Comparison of ENCODE assay signal across 9 cellular contexts in genomic region chr10:80457554-80458262, GRCh38. TPM values are rescaled to one million over a fixed set of nuclear protein-coding genes. Genes with fewer than 3 reads are reported as not detected.
DNase-seq lines count a peak whose midpoint lies in the region; ATAC-seq and TF ChIP-seq lines count a peak whose summit lies in the region.
"Had no signal": no experiment of that assay in that cellular context is flagged by ENCODE, and none has a peak within 500 bp of the region (broad histone marks: within the 10 kb centered on the region; RNA-seq: fewer than 3 reads in every experiment).

No MANE protein-coding gene starts in this region.

- no peaks in the 10 kb centered on the region for H3K9me3 Mint-ChIP-seq in natural killer cell treated with Interleukin-12 subunit alpha and Interleukin-12 subunit beta and Interleukin-15 and Interleukin-18, amount 100 ng/mL, for 72 hours

- ATAC-seq in natural killer cell treated with Interleukin-12 subunit alpha and Interleukin-12 subunit beta and Interleukin-15 and Interleukin-18, amount 100 ng/mL, for 72 hours, result no peak
- ATAC-seq in GM21390 (IDR thresholded peaks at IDR 0.05; ENCODE audit: unreplicated experiment), result no peak

- peaks cover 74 to 84% (median 78%) of the 10 kb centered on the region in 11 experiments for H4K20me1 ChIP-seq in BLaER1 treated with 17β-estradiol and CSF1 and Interleukin-3, amounts not matched to agents 10 nM and 100 nM

- no peaks in the 10 kb centered on the region for H3K27me3 Mint-ChIP-seq in natural killer cell treated with Interleukin-12 subunit alpha and Interleukin-12 subunit beta and Interleukin-15 and Interleukin-18, amount 100 ng/mL, for 72 hours

- peak overlapping the region; percentile 93 to 100 (median 99) for H3K4me2 ChIP-seq in BLaER1 treated with 17β-estradiol and CSF1 and Interleukin-3, amounts not matched to agents 10 nM and 100 nM

- peaks cover 0 to 65% (median 25%) of the 10 kb centered on the region in 11 experiments; a peak in 16 of 22 replicates for H3K36me3 ChIP-seq in BLaER1 treated with 17β-estradiol and CSF1 and Interleukin-3, amounts not matched to agents 10 nM and 100 nM
- no peaks in the 10 kb centered on the region for H3K36me3 ChIP-seq in breast epithelium

- peaks cover 0 to 1% (median 0%) of the 10 kb centered on the region in 11 experiments; a peak in 2 of 22 replicates for H3K9me3 ChIP-seq in BLaER1 treated with 17β-estradiol and CSF1 and Interleukin-3, amounts not matched to agents 10 nM and 100 nM (replicated peaks in 1 of 11)
- no peaks in the 10 kb centered on the region for H3K9me3 ChIP-seq in breast epithelium
- H3K9me3 ChIP-seq: SJSA1 had no signal

- intact Hi-C loops in breast epithelium (cut with DNase I; ENCODE audit: low total_unique reads), result no loop called here

- no peak for TF ChIP-seq CTCF in breast epithelium (IDR thresholded peaks at IDR 0.05)

- peaks cover 68 to 77% of the 10 kb centered on the region in 2 donors for H3K4me1 Mint-ChIP-seq in natural killer cell treated with Interleukin-12 subunit alpha and Interleukin-12 subunit beta and Interleukin-15 and Interleukin-18, amount 100 ng/mL, for 72 hours (ENCODE audit: low read depth in 2 of 2)

- peak; percentile 55 for DNase-seq in HT-29 (ENCODE audit: low spot score)
- DNase-seq in breast epithelium (ENCODE audit: low spot score in 2 of 2), result no peak
- no peak for DNase-seq in natural killer cell treated with Interleukin-12 subunit alpha and Interleukin-12 subunit beta and Interleukin-15 and Interleukin-18, amount 100 ng/mL, for 72 hours (ENCODE audit: low spot score)
- no peak for DNase-seq in NCI-H146 treated with DMSO at 0.1 percent for 48 hours (lab: John Stamatoyannopoulos, UW; ENCODE audit: unreplicated experiment)
- no peak for DNase-seq in NCI-H774 (lab: John Stamatoyannopoulos, UW)
- no peak for DNase-seq in pons (ENCODE audit: low spot score)

- H3K4me1 ChIP-seq in BLaER1 treated with 17β-estradiol and CSF1 and Interleukin-3, amounts not matched to agents 10 nM and 100 nM, result peaks cover 62 to 83% (median 76%) of the 10 kb centered on the region in 10 experiments
- peaks cover 33 to 60% of the 10 kb centered on the region in 2 donors for H3K4me1 ChIP-seq in breast epithelium

- H3K36me3 Mint-ChIP-seq in natural killer cell treated with Interleukin-12 subunit alpha and Interleukin-12 subunit beta and Interleukin-15 and Interleukin-18, amount 100 ng/mL, for 72 hours, result no peaks in the 10 kb centered on the region

- H3K4me3 Mint-ChIP-seq in natural killer cell treated with Interleukin-12 subunit alpha and Interleukin-12 subunit beta and Interleukin-15 and Interleukin-18, amount 100 ng/mL, for 72 hours, result peak overlapping the region; percentile 97

- H3K27me3 ChIP-seq in BLaER1 treated with 17β-estradiol and CSF1 and Interleukin-3, amounts not matched to agents 10 nM and 100 nM, result no peaks in the 10 kb centered on the region
- H3K27me3 ChIP-seq in breast epithelium, result no peaks in the 10 kb centered on the region
- H3K27me3 ChIP-seq: SJSA1 had no signal

- no peak for TF ChIP-seq POLR2A in breast epithelium (IDR thresholded peaks at IDR 0.05)

- peak overlapping the region; percentile 95 to 98 for H3K27ac Mint-ChIP-seq in natural killer cell treated with Interleukin-12 subunit alpha and Interleukin-12 subunit beta and Interleukin-15 and Interleukin-18, amount 100 ng/mL, for 72 hours

- peak overlapping the region; percentile 29 to 100 (median 100) for H3K4me3 ChIP-seq in BLaER1 treated with 17β-estradiol and CSF1 and Interleukin-3, amounts not matched to agents 10 nM and 100 nM
- H3K4me3 ChIP-seq in breast epithelium, result peak overlapping the region in 1 of 3 donors; percentile 47
- H3K4me3 ChIP-seq: SJSA1 had no signal

- H3K9ac ChIP-seq in BLaER1 treated with 17β-estradiol and CSF1 and Interleukin-3, amounts not matched to agents 10 nM and 100 nM, result peak overlapping the region; percentile 76 to 100 (median 99)

- peak overlapping the region; percentile 33 to 100 (median 85); a peak in 21 of 22 replicates for H3K27ac ChIP-seq in BLaER1 treated with 17β-estradiol and CSF1 and Interleukin-3, amounts not matched to agents 10 nM and 100 nM
- H3K27ac ChIP-seq in breast epithelium, result peak overlapping the region; percentile 92 to 94
- H3K27ac ChIP-seq: SJSA1 had no signal

RNA-seq across cellular contexts. Expression of gene TSPAN14, which starts 3.6 kb away (rescaled TPM):
- 58.3 and 65.1 TPM in 2 replicates for total RNA-seq in HT-29 (2014; rRNA removed; shearing (Covaris generic))
- 10 to 100 TPM; 52.8 to 76.8 (median 74.8) TPM for total RNA-seq in breast epithelium
- total RNA-seq in natural killer cell treated with Interleukin-12 subunit alpha and Interleukin-12 subunit beta and Interleukin-15 and Interleukin-18, amount 100 ng/mL, for 72 hours, result 10 to 100 TPM; 56.5 to 76.6 TPM

RNA-seq across cellular contexts. Expression of gene PRXL2A, which starts 49.4 kb away (rescaled TPM):
- total RNA-seq in HT-29 (2014; rRNA removed; shearing (Covaris generic)), result 8.6 and 9.3 TPM in 2 replicates
- 100 to 1,000 TPM in 1 of 3 donors, 10 to 100 TPM in 2; 82.3 to 547 (median 88.4) TPM for total RNA-seq in breast epithelium
- 1 to 10 TPM; 6.4 to 9.7 TPM for total RNA-seq in natural killer cell treated with Interleukin-12 subunit alpha and Interleukin-12 subunit beta and Interleukin-15 and Interleukin-18, amount 100 ng/mL, for 72 hours
